In genomic region chr7:142436601-142437000, GRCh38 we compare ENCODE assay signal across 29 cellular contexts.
DNase-seq lines count a peak whose midpoint lies in the region; TF ChIP-seq lines count a peak whose summit lies in the region.
"Had no signal": no experiment of that assay in that cellular context is flagged by ENCODE, and none has a peak within 500 bp of the region (broad histone marks: within the 10 kb centered on the region; RNA-seq: fewer than 3 reads in every experiment).

No MANE protein-coding gene starts in this region.

- no peak overlapping the region for H3K4me3 Mint-ChIP-seq in neural progenitor cell
- H3K4me3 Mint-ChIP-seq in activated CD4-positive, alpha-beta memory T cell treated with anti-CD3 and anti-CD28 coated beads, Interleukin-2, amount 10 ng/mL, durations not matched to agents 7 days and 5 days, result no peak overlapping the region
- H3K4me3 Mint-ChIP-seq: activated CD4-positive, alpha-beta T cell treated with anti-CD3 and anti-CD28 coated beads, Interleukin-2, amount 10 ng/mL, durations not matched to agents 24 days and 14 days; activated T-cell treated with anti-CD3 and anti-CD28 coated beads, Interleukin-2, amount 50 U/mL, for 4 hours had no signal

- TF ChIP-seq CTCF in neural progenitor cell (IDR thresholded peaks at IDR 0.05) (no peak), GM10248 (IDR thresholded peaks at IDR 0.05; ENCODE audit: control extremely low read depth, extremely low read depth, low read depth, missing control alignments) (no peak)

- POLR2A ChIA-PET in HEK293T (lab: Yijun Ruan, JAX), result no interaction called here
- POLR2A ChIA-PET in GM10248 (lab: Yijun Ruan, JAX), result no interaction called here
- POLR2A ChIA-PET in activated CD4-positive, alpha-beta memory T cell treated with anti-CD3 and anti-CD28 coated beads, Interleukin-2, amount 10 ng/mL, durations not matched to agents 7 days and 5 days (lab: Charles Lee), result no interaction called here

- no peaks in the 10 kb centered on the region for H3K36me3 ChIP-seq in adipocyte (ENCODE audit: control insufficient read depth, insufficient read depth, low read length, severe bottlenecking)
- no peaks in the 10 kb centered on the region for H3K36me3 ChIP-seq in neural progenitor cell
- H3K36me3 ChIP-seq: breast epithelium, neutrophil, WERI-Rb-1 had no signal

- H3F3A ChIP-seq in neural progenitor cell (ENCODE audit: low read depth), result no peaks in the 10 kb centered on the region

- DNase-seq in EL, result peak; percentile 56
- DNase-seq in HEK293T (ENCODE audit: extremely low spot score), result peak; percentile 56
- no peak for DNase-seq in adipocyte (ENCODE audit: low read depth)
- DNase-seq in iris pigment epithelial cell (ENCODE audit: low read depth), result peak; percentile 44
- DNase-seq in neural progenitor cell (ENCODE audit: low spot score), result no peak
- no peak for DNase-seq in GM10248 (ENCODE audit: extremely low spot score)
- DNase-seq in kidney glomerular epithelial cell (lab: John Stamatoyannopoulos, UW), result no peak
- no peak for DNase-seq in activated CD4-positive, alpha-beta memory T cell treated with anti-CD3 and anti-CD28 coated beads, Interleukin-2, amount 10 ng/mL, durations not matched to agents 7 days and 5 days
- DNase-seq: activated CD4-positive, alpha-beta T cell treated with anti-CD3 and anti-CD28 coated beads, Interleukin-2, amount 10 ng/mL, durations not matched to agents 24 days and 14 days; activated naive CD4-positive, alpha-beta T cell; activated T-cell treated with anti-CD3 and anti-CD28 coated beads, Interleukin-2, amount 50 U/mL, for 4 hours; Calu3; effector memory CD4-positive, alpha-beta T cell; erythroblast; foreskin melanocyte; hippocampal formation; KG1; mesendoderm; MV-4-11; NCI-H146; NCI-H2107; NCI-H446 treated with DMSO at 0.1 percent for 48 hours; psoas muscle; stimulated activated CD4-positive, alpha-beta T cell treated with anti-CD3 and anti-CD28 coated beads, Interleukin-15, amount 100 ng/mL, for 24 hours; stimulated activated naive CD4-positive, alpha-beta T cell; WERI-Rb-1 had no signal

- no peak overlapping the region for H2AFZ ChIP-seq in neural progenitor cell (replicated peaks)

- H3K4me2 ChIP-seq in neural progenitor cell, result no peak overlapping the region
- H3K4me2 ChIP-seq: BLaER1 treated with 17β-estradiol and CSF1 and Interleukin-3, amounts not matched to agents 10 nM and 100 nM had no signal

- H3K27ac Mint-ChIP-seq in neural progenitor cell, result no peak overlapping the region
- no peak overlapping the region for H3K27ac Mint-ChIP-seq in activated CD4-positive, alpha-beta memory T cell treated with anti-CD3 and anti-CD28 coated beads, Interleukin-2, amount 10 ng/mL, durations not matched to agents 7 days and 5 days
- H3K27ac Mint-ChIP-seq: activated CD4-positive, alpha-beta T cell treated with anti-CD3 and anti-CD28 coated beads, Interleukin-2, amount 10 ng/mL, durations not matched to agents 24 days and 14 days had no signal

- H3K27me3 ChIP-seq in adipocyte (replicated peaks; ENCODE audit: control insufficient read depth, insufficient read depth, low read length) (no peaks in the 10 kb centered on the region), neural progenitor cell (no peaks in the 10 kb centered on the region)
- H3K27me3 ChIP-seq: BLaER1 treated with 17β-estradiol and CSF1 and Interleukin-3, amounts not matched to agents 10 nM and 100 nM; breast epithelium; neutrophil had no signal

- peaks cover 5% of the 10 kb centered on the region for H3K27me3 Mint-ChIP-seq in neural progenitor cell (ENCODE audit: insufficient read depth, low read depth)
- H3K27me3 Mint-ChIP-seq in activated CD4-positive, alpha-beta memory T cell treated with anti-CD3 and anti-CD28 coated beads, Interleukin-2, amount 10 ng/mL, durations not matched to agents 7 days and 5 days, result no peaks in the 10 kb centered on the region

- no peaks in the 10 kb centered on the region for H4K20me1 ChIP-seq in neural progenitor cell (ENCODE audit: low read depth)

- no peak overlapping the region for H3K27ac ChIP-seq in neural progenitor cell
- H3K27ac ChIP-seq: BLaER1 treated with 17β-estradiol and CSF1 and Interleukin-3, amounts not matched to agents 10 nM and 100 nM; breast epithelium; neutrophil; psoas muscle; WERI-Rb-1 had no signal

- CTCF ChIA-PET in HEK293T (lab: Yijun Ruan, JAX), result no interaction called here
- CTCF ChIA-PET in GM10248 (lab: Yijun Ruan, JAX), result interaction anchor here (1.5 kb wide), 1 partner anchor 30 kb away, joined by 3 read pairs; no protein-coding TSS in a partner anchor
- CTCF ChIA-PET in activated CD4-positive, alpha-beta memory T cell treated with anti-CD3 and anti-CD28 coated beads, Interleukin-2, amount 10 ng/mL, durations not matched to agents 7 days and 5 days (lab: Charles Lee), result interaction anchor here (1.1 kb wide), 1 partner anchor 51 kb away, joined by 3 read pairs; no protein-coding TSS in a partner anchor

- H3K79me2 ChIP-seq in neural progenitor cell (ENCODE audit: low read depth), result no peaks in the 10 kb centered on the region

- peaks cover 9% of the 10 kb centered on the region for H3K4me1 Mint-ChIP-seq in neural progenitor cell
- H3K4me1 Mint-ChIP-seq in activated CD4-positive, alpha-beta memory T cell treated with anti-CD3 and anti-CD28 coated beads, Interleukin-2, amount 10 ng/mL, durations not matched to agents 7 days and 5 days, result peaks cover 54% of the 10 kb centered on the region

- H3K4me3 ChIP-seq in adipocyte (ENCODE audit: low read length) (no peak overlapping the region), neural progenitor cell (no peak overlapping the region)
- H3K4me3 ChIP-seq: BLaER1 treated with 17β-estradiol and CSF1 and Interleukin-3, amounts not matched to agents 10 nM and 100 nM; breast epithelium; psoas muscle had no signal

- no peaks in the 10 kb centered on the region for H3K36me3 Mint-ChIP-seq in neural progenitor cell
- H3K36me3 Mint-ChIP-seq in activated CD4-positive, alpha-beta memory T cell treated with anti-CD3 and anti-CD28 coated beads, Interleukin-2, amount 10 ng/mL, durations not matched to agents 7 days and 5 days (ENCODE audit: low read depth), result no peaks in the 10 kb centered on the region

- peak overlapping the region; percentile 19 for H3K9ac ChIP-seq in adipocyte (ENCODE audit: low read length)
- H3K9ac ChIP-seq in neural progenitor cell, result no peak overlapping the region
- H3K9ac ChIP-seq: BLaER1 treated with 17β-estradiol and CSF1 and Interleukin-3, amounts not matched to agents 10 nM and 100 nM had no signal

- peaks cover 4% of the 10 kb centered on the region for H3K9me3 Mint-ChIP-seq in neural progenitor cell
- H3K9me3 Mint-ChIP-seq in activated CD4-positive, alpha-beta memory T cell treated with anti-CD3 and anti-CD28 coated beads, Interleukin-2, amount 10 ng/mL, durations not matched to agents 7 days and 5 days, result no peaks in the 10 kb centered on the region
- H3K9me3 Mint-ChIP-seq: activated CD4-positive, alpha-beta T cell treated with anti-CD3 and anti-CD28 coated beads, Interleukin-2, amount 10 ng/mL, durations not matched to agents 24 days and 14 days; activated T-cell treated with anti-CD3 and anti-CD28 coated beads, Interleukin-2, amount 50 U/mL, for 4 hours had no signal

- H3K4me1 ChIP-seq in adipocyte (ENCODE audit: control insufficient read depth, insufficient read depth, low read length) (peaks cover 25% of the 10 kb centered on the region), neural progenitor cell (no peaks in the 10 kb centered on the region)
- H3K4me1 ChIP-seq: breast epithelium, psoas muscle had no signal

- H3K9me3 ChIP-seq in adipocyte (ENCODE audit: control insufficient read depth, low read length), result no peaks in the 10 kb centered on the region
- H3K9me3 ChIP-seq in neural progenitor cell (ENCODE audit: low read depth), result no peaks in the 10 kb centered on the region
- H3K9me3 ChIP-seq: breast epithelium, neutrophil, psoas muscle had no signal

TF ChIP-seq in HEK293T, 16 proteins besides CTCF, POLR2A, EP300 and RAD21:
- TF ChIP-seq LEF1 (IDR thresholded peaks at IDR 0.05; ENCODE audit: borderline replicate concordance) (no peak), ELF4 (IDR thresholded peaks at IDR 0.05) (no peak), HDGF (IDR thresholded peaks at IDR 0.05; ENCODE audit: borderline replicate concordance) (no peak), CTBP1 (IDR thresholded peaks at IDR 0.05; ENCODE audit: borderline replicate concordance) (no peak), L3MBTL2 (conservative IDR thresholded peaks at IDR 0.05) (no peak), SP1 (IDR thresholded peaks at IDR 0.05) (no peak), ZNF384 (IDR thresholded peaks at IDR 0.05) (no peak)

Comparison
In these comparisons a context has a peak if more than half of its experiments do, and no peak if none do; other contexts are left out.
1. DNase-seq: peak in EL (single experiment), HEK293T (single experiment) and iris pigment epithelial cell (single experiment); none in adipocyte (single experiment), neural progenitor cell (single experiment), GM10248 (single experiment), kidney glomerular epithelial cell (single experiment) and activated CD4-positive, alpha-beta memory T cell treated with anti-CD3 and anti-CD28 coated beads, Interleukin-2, amount 10 ng/mL, durations not matched to agents 7 days and 5 days (single experiment).